20 cellular contexts compared by ENCODE assay signal in genomic region chr7:23380961-23381360, GRCh38.
DNase-seq lines count a peak whose midpoint lies in the region; ATAC-seq, FAIRE-seq and TF ChIP-seq lines count a peak whose summit lies in the region.
"Had no signal": no experiment of that assay in that cellular context is flagged by ENCODE, and none has a peak within 500 bp of the region (broad histone marks: within the 10 kb centered on the region; RNA-seq: fewer than 3 reads in every experiment).

No MANE protein-coding gene starts in this region.

- no peak overlapping the region for H2BK12ac ChIP-seq in H9 (ENCODE audit: insufficient read length, low read depth, low read length)

- no peak overlapping the region for H2BK15ac ChIP-seq in H9 (ENCODE audit: low read depth, low read length)

- no peak overlapping the region for H2AK5ac ChIP-seq in H9 (ENCODE audit: insufficient read length, low read length)

- DNase-seq in Calu3 (no peak), H9 (no peak), amniotic epithelial cell (ENCODE audit: low read depth) (peak; percentile 63), iris pigment epithelial cell (ENCODE audit: low read depth) (peak; percentile 47), transverse colon (no peak), urothelium cell line (ENCODE audit: low spot score) (no peak)
- DNase-seq: cortex of kidney; naive thymus-derived CD8-positive, alpha-beta T cell; NCI-H1930; NCI-H2227 treated with DMSO at 0.1 percent for 48 hours; NCI-H82; right cardiac atrium; Right ventricle myocardium superior; upper lobe of right lung had no signal

- no peak overlapping the region for H2AFZ ChIP-seq in H9 (ENCODE audit: low read length)
- H2AFZ ChIP-seq: parathyroid adenoma had no signal

- H3K79me2 ChIP-seq in H9 (ENCODE audit: insufficient read depth, low read length): peaks cover 12% of the 10 kb centered on the region; the same call in 1 of the 2 replicates
- H3K79me2 ChIP-seq: parathyroid adenoma had no signal

- no peak overlapping the region for H3K56ac ChIP-seq in H9 (ENCODE audit: insufficient read length, low read depth, low read length)

- H3K23me2 ChIP-seq in H9 (ENCODE audit: insufficient read length, low read depth, low read length, poor library complexity, severe bottlenecking): no peaks in the 10 kb centered on the region

- H2BK5ac ChIP-seq in H9 (ENCODE audit: insufficient read length, low read length): no peak overlapping the region

- H3K9me3 ChIP-seq in H9 (ENCODE audit: control insufficient read depth, low read depth, low read length) (no peaks in the 10 kb centered on the region), transverse colon (no peaks in the 10 kb centered on the region)
- H3K9me3 ChIP-seq: upper lobe of right lung had no signal

- no peak for FAIRE-seq in urothelium cell line (lab: Jason Lieb, UNC)
- FAIRE-seq: bronchial epithelial cell, endometrium had no signal

- no peak overlapping the region for H3K18ac ChIP-seq in H9 (ENCODE audit: insufficient read length, low read depth, low read length)

- no peaks in the 10 kb centered on the region for H3K36me3 ChIP-seq in transverse colon
- H3K36me3 ChIP-seq: upper lobe of right lung had no signal

- intact Hi-C loops in Calu3 (cut with micrococcal nuclease; ENCODE audit: unreplicated experiment) (loop anchor here (5.0 kb wide), 1 partner anchor 34 kb away; no protein-coding TSS in a partner anchor), transverse colon (cut with DNase I; ENCODE audit: low total_unique reads) (no loop called here)

- no peak overlapping the region for H3K4me3 ChIP-seq in transverse colon
- H3K4me3 ChIP-seq: upper lobe of right lung had no signal

- no peak overlapping the region for H2BK20ac ChIP-seq in H9 (ENCODE audit: low read depth, low read length, poor library complexity, severe bottlenecking)

- H3T11ph ChIP-seq in H9 (ENCODE audit: low read length): no peak overlapping the region

- H3K36me3 Mint-ChIP-seq in Calu3 (ENCODE audit: insufficient read depth, unreplicated experiment): peaks cover 59% of the 10 kb centered on the region
- peaks cover 20 to 57% (median 52%) of the 10 kb centered on the region in 3 experiments for H3K36me3 Mint-ChIP-seq in H9 (ENCODE audit: insufficient read depth in 1 of 3, low read depth in 3 of 3)
- H3K36me3 Mint-ChIP-seq: naive thymus-derived CD8-positive, alpha-beta T cell had no signal

- H3K27me3 ChIP-seq in H9 (ENCODE audit: insufficient read depth, low read length) (no peaks in the 10 kb centered on the region), transverse colon (no peaks in the 10 kb centered on the region)
- H3K27me3 ChIP-seq: upper lobe of right lung had no signal

- no TSS peak for BruUV-seq in Calu3 (replicated peaks; lab: Mats Ljungman, UMichigan)

- no peak for TF ChIP-seq POLR2A in transverse colon (IDR thresholded peaks at IDR 0.05)

- no peaks in the 10 kb centered on the region for H4K20me1 ChIP-seq in H9 (ENCODE audit: control insufficient read depth, insufficient read depth, insufficient read length)

- H3K4me1 Mint-ChIP-seq in Calu3 (ENCODE audit: low read depth, unreplicated experiment) (peaks cover 53% of the 10 kb centered on the region), H9 (peaks cover 4 to 9% of the 10 kb centered on the region in 2 experiments; a peak in 3 of 4 replicates)

- CTCF ChIA-PET in Calu3 (lab: Charles Lee): interaction anchor here (0.8 to 0.9 kb wide), 2 partner anchors 9 to 11 kb away, joined by 4 read pairs; no protein-coding TSS in a partner anchor

- H4K5ac ChIP-seq in H9 (ENCODE audit: insufficient read length, low read depth, low read length): no peak overlapping the region

- ATAC-seq in GM19023 (IDR thresholded peaks at IDR 0.05; ENCODE audit: unreplicated experiment): no peak
- ATAC-seq: left lobe of liver; naive thymus-derived CD8-positive, alpha-beta T cell; right cardiac atrium; upper lobe of right lung had no signal

- no peaks in the 10 kb centered on the region for H3K27me3 Mint-ChIP-seq in Calu3 (ENCODE audit: unreplicated experiment)
- H3K27me3 Mint-ChIP-seq in H9 (ENCODE audit: low read depth): no peaks in the 10 kb centered on the region

- no peak overlapping the region for H4K91ac ChIP-seq in H9 (ENCODE audit: insufficient read length, low read depth, low read length)

- no peak overlapping the region for H3K23ac ChIP-seq in H9 (ENCODE audit: insufficient read length, low read depth, low read length)

- no peak overlapping the region for H2BK120ac ChIP-seq in H9 (ENCODE audit: low read depth, low read length, poor library complexity, severe bottlenecking)

- no peak overlapping the region for H3K14ac ChIP-seq in H9 (ENCODE audit: insufficient read depth, low read length)

- no peak overlapping the region for H3K4me2 ChIP-seq in H9 (ENCODE audit: insufficient read depth, insufficient read length, low read length)

- H3K9me3 Mint-ChIP-seq in Calu3 (ENCODE audit: low read depth, unreplicated experiment) (no peaks in the 10 kb centered on the region), H9 (no peaks in the 10 kb centered on the region)
- H3K9me3 Mint-ChIP-seq: naive thymus-derived CD8-positive, alpha-beta T cell had no signal

- peaks cover 21% of the 10 kb centered on the region for H3K79me1 ChIP-seq in H9 (ENCODE audit: insufficient read depth, low read depth, low read length, poor library complexity, severe bottlenecking)

- H4K8ac ChIP-seq in H9 (replicated peaks; ENCODE audit: insufficient read length, low read depth, low read length): no peak overlapping the region

- in situ Hi-C loops in transverse colon (cut with MboI; ENCODE audit: low pct_ligation_motif_present in 1 of 4, low pct_unique_long_range_greater_than_20kb in 1 of 4, low sequenced_read_pairs in 3 of 4): no loop called here

- WGBS in H9 (ENCODE audit: extremely low coverage, insufficient read length, low lambda C conversion rate): no CpG with 5 or more reads among the region's 3 CpGs
- WGBS in transverse colon (ENCODE audit: low coverage in 1 of 2), 2 donors: 61 to 100% methylated on average over 3 of the region's 3 CpGs

- no peak for TF ChIP-seq EP300 in transverse colon (IDR thresholded peaks at IDR 0.05; ENCODE audit: low read depth)

- H3K4me1 ChIP-seq in H9 (ENCODE audit: insufficient read depth, low read length) (no peaks in the 10 kb centered on the region; the same call in 1 of the 2 replicates), transverse colon (no peaks in the 10 kb centered on the region)
- H3K4me1 ChIP-seq: parathyroid adenoma, upper lobe of right lung had no signal

- TF ChIP-seq CTCF in Calu3 (IDR thresholded peaks at IDR 0.05; ENCODE audit: unreplicated experiment) (no peak), H9 (conservative IDR thresholded peaks at IDR 0.05) (no peak), transverse colon (IDR thresholded peaks at IDR 0.05) (no peak)

- H3K4ac ChIP-seq in H9 (ENCODE audit: low read depth, low read length): no peak overlapping the region

- H3K27ac ChIP-seq in H9 (ENCODE audit: insufficient read length, low read depth, low read length) (no peak overlapping the region), transverse colon (no peak overlapping the region)
- H3K27ac ChIP-seq: C4-2B, parathyroid adenoma, upper lobe of right lung had no signal

- H3K27ac Mint-ChIP-seq in Calu3 (ENCODE audit: unreplicated experiment): peak overlapping the region; percentile 66
- peak overlapping the region in 2 of 3 experiments; percentile 61 to 67; a peak in 4 of 7 replicates for H3K27ac Mint-ChIP-seq in H9
- H3K27ac Mint-ChIP-seq: naive thymus-derived CD8-positive, alpha-beta T cell had no signal

- H3K9ac ChIP-seq in H9 (ENCODE audit: extremely low read depth, insufficient read length, low read length): no peak overlapping the region
- H3K9ac ChIP-seq: parathyroid adenoma had no signal

- no peak overlapping the region for H3K4me3 Mint-ChIP-seq in Calu3 (ENCODE audit: low read depth, unreplicated experiment)
- H3K4me3 Mint-ChIP-seq in H9: no peak overlapping the region
- H3K4me3 Mint-ChIP-seq: naive thymus-derived CD8-positive, alpha-beta T cell had no signal

Comparison
In these comparisons a context has a peak if more than half of its experiments do, and no peak if none do; other contexts are left out.
1. DNase-seq: peak in amniotic epithelial cell (single experiment) and iris pigment epithelial cell (single experiment); none in Calu3 (single experiment), H9 (single experiment), transverse colon (single experiment) and urothelium cell line (single experiment).